In the genomic region with DNA sequence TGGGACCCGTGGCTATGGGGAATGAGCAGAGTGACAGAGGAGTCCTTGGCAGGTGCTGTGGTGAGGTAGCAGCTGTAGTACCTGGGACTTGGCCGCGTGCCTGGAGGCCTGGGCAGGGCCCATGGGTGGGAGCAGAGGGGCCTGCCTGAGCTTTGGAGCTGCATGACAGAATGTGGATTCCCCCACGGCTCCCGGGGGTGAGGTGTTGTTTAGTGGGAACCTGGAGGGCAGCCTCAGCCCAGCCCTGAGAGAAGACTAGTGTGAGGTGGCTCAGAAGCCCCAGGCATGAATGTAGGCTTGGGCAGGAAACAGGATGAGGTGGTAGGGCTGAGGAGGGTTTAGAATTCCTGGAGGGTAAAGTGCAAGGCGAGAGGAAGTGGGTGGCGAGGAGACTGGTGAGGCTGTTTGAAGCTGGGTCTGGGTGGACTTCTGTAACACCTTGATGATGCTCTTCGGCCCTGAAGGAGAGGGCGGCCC, we compare ENCODE assay signal across 11 cellular contexts.
DNase-seq lines count a peak whose midpoint lies in the region; TF ChIP-seq lines count a peak whose summit lies in the region.
"Had no signal": no experiment of that assay in that cellular context is flagged by ENCODE, and none has a peak within 500 bp of the region (broad histone marks: within the 10 kb centered on the region; RNA-seq: fewer than 3 reads in every experiment).

No MANE protein-coding gene starts in this region.

- CTCF ChIA-PET in activated naive CD4-positive, alpha-beta T cell treated with anti-CD3 and anti-CD28 coated beads, Interleukin-2, amount 10 ng/mL, durations not matched to agents 7 days and 5 days (lab: Charles Lee): no interaction called here

- intact Hi-C loops in colonic mucosa (cut with DNase I) (no loop called here), thyroid gland (cut with DNase I) (no loop called here)

- H3K36me3 Mint-ChIP-seq in activated naive CD4-positive, alpha-beta T cell treated with anti-CD3 and anti-CD28 coated beads, Interleukin-2, amount 10 ng/mL, durations not matched to agents 7 days and 5 days: no peaks in the 10 kb centered on the region

- H3K27ac ChIP-seq in colonic mucosa (no peak overlapping the region), thyroid gland (no peak overlapping the region)
- H3K27ac ChIP-seq: upper lobe of left lung had no signal

- TF ChIP-seq CTCF in colonic mucosa (IDR thresholded peaks at IDR 0.05): no peak
- TF ChIP-seq CTCF in thyroid gland (IDR thresholded peaks at IDR 0.05): no peak

- H3K9me3 Mint-ChIP-seq in activated naive CD4-positive, alpha-beta T cell treated with anti-CD3 and anti-CD28 coated beads, Interleukin-2, amount 10 ng/mL, durations not matched to agents 7 days and 5 days: no peaks in the 10 kb centered on the region

- H3K27me3 ChIP-seq in colonic mucosa (no peaks in the 10 kb centered on the region), thyroid gland (no peaks in the 10 kb centered on the region)
- H3K27me3 ChIP-seq: upper lobe of left lung had no signal

- H3K27me3 Mint-ChIP-seq in activated naive CD4-positive, alpha-beta T cell treated with anti-CD3 and anti-CD28 coated beads, Interleukin-2, amount 10 ng/mL, durations not matched to agents 7 days and 5 days: no peaks in the 10 kb centered on the region

- H3K9ac ChIP-seq in colonic mucosa (ENCODE audit: low read depth in 2 of 2, low read length in 2 of 2): no peak overlapping the region

- peaks cover 11% of the 10 kb centered on the region for H3K4me1 Mint-ChIP-seq in activated naive CD4-positive, alpha-beta T cell treated with anti-CD3 and anti-CD28 coated beads, Interleukin-2, amount 10 ng/mL, durations not matched to agents 7 days and 5 days

- H3K9me3 ChIP-seq in colonic mucosa (no peaks in the 10 kb centered on the region), thyroid gland (no peaks in the 10 kb centered on the region)
- H3K9me3 ChIP-seq: upper lobe of left lung had no signal

- H3K27ac Mint-ChIP-seq in activated naive CD4-positive, alpha-beta T cell treated with anti-CD3 and anti-CD28 coated beads, Interleukin-2, amount 10 ng/mL, durations not matched to agents 7 days and 5 days: peak overlapping the region; percentile 56

- no peaks in the 10 kb centered on the region for H3K36me3 ChIP-seq in colonic mucosa
- no peaks in the 10 kb centered on the region for H3K36me3 ChIP-seq in thyroid gland
- H3K36me3 ChIP-seq: upper lobe of left lung had no signal

- H3K4me1 ChIP-seq in colonic mucosa: no peaks in the 10 kb centered on the region
- peaks cover 5 to 13% of the 10 kb centered on the region in 2 donors for H3K4me1 ChIP-seq in thyroid gland
- H3K4me1 ChIP-seq: upper lobe of left lung had no signal

- TF ChIP-seq POLR2A in thyroid gland (IDR thresholded peaks at IDR 0.05): no peak

- DNase-seq in activated naive CD4-positive, alpha-beta T cell treated with anti-CD3 and anti-CD28 coated beads, Interleukin-2, amount 10 ng/mL, durations not matched to agents 7 days and 5 days: no peak
- no peak for DNase-seq in activated naive CD4-positive, alpha-beta T cell treated with Interleukin-2 at 50 U/mL for 16 hours
- DNase-seq in NCI-H2171 treated with DMSO at 0.1 percent for 48 hours (lab: John Stamatoyannopoulos, UW) (peak; percentile 94), colonic mucosa (peak; percentile 34), thyroid gland (peak; percentile 66 to 69), middle frontal gyrus (ENCODE audit: extremely low spot score, low spot score) (no peak), inferior parietal cortex (ENCODE audit: extremely low spot score) (no peak), NCI-H2227 treated with DMSO at 0.1 percent for 48 hours (lab: John Stamatoyannopoulos, UW) (no peak)
- DNase-seq: activated naive CD4-positive, alpha-beta T cell treated with anti-CD3 and anti-CD28 coated beads, Interleukin-2, amount 50 U/mL, for 16 hours; NCI-H748 treated with DMSO at 0.1 percent for 48 hours had no signal

- 62 to 70% methylated on average over 8 of the region's 9 CpGs for WGBS in thyroid gland, 2 donors

- no peak overlapping the region for H3K4me3 Mint-ChIP-seq in activated naive CD4-positive, alpha-beta T cell treated with anti-CD3 and anti-CD28 coated beads, Interleukin-2, amount 10 ng/mL, durations not matched to agents 7 days and 5 days

- H3K4me3 ChIP-seq in colonic mucosa: no peak overlapping the region
- H3K4me3 ChIP-seq in thyroid gland (replicated peaks in 1 of 3): no peak overlapping the region
- H3K4me3 ChIP-seq: upper lobe of left lung had no signal

Comparison
In these comparisons a context has a peak if more than half of its experiments do, and no peak if none do; other contexts are left out.
1. DNase-seq: peak in NCI-H2171 treated with DMSO at 0.1 percent for 48 hours (single experiment), colonic mucosa (single experiment) and thyroid gland (2 of 2); none in activated naive CD4-positive, alpha-beta T cell treated with anti-CD3 and anti-CD28 coated beads, Interleukin-2, amount 10 ng/mL, durations not matched to agents 7 days and 5 days (single experiment), activated naive CD4-positive, alpha-beta T cell treated with Interleukin-2 at 50 U/mL for 16 hours (single experiment), middle frontal gyrus (single experiment), inferior parietal cortex (single experiment) and NCI-H2227 treated with DMSO at 0.1 percent for 48 hours (single experiment).